19 cellular contexts compared by ENCODE assay signal in the genomic region with DNA sequence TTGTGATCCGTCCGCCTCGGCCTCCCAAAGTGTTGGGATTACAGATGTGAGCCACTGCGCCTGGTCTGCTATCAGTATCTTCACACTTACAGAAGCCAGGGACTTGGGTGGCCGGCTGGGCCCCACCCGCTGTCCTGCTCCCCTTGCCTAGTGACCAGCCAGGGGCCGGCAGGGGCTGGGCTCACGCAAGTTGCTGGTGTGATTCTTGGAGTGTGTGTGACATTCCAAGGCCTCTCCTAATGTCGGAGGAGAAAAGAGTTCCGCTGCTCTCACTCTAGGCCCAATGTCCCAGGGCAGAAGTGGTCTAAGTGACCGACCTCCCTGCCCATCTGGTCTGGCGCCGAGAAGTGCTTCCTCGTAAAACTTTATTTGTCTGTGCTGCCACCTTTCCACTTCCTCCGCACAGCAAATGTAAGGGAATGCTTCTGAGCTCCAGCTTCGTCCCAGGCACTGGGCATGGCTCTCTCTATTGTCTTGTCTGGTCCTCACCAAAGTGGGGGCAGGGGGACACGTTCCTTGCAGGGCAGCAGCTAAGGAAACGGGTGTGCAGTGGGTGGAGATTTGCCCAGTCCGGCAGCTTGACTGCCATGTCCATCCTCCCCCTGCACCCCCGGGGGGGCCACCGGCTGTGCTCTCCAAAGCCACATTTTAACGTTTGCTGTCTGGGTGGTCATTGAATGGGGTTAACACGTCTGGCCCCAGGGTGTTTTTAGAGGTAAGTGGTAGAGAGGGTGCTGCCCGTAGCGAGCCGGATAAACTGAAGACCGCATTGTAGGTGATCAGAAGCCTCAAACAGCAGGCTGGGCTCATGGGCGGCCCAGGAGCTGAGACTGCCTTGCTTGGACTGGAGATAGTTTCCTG. TPM values are rescaled to one million over a fixed set of nuclear protein-coding genes. Genes with fewer than 3 reads are reported as not detected.
DNase-seq lines count a peak whose midpoint lies in the region; ATAC-seq and TF ChIP-seq lines count a peak whose summit lies in the region.
"Had no signal": no experiment of that assay in that cellular context is flagged by ENCODE, and none has a peak within 500 bp of the region (broad histone marks: within the 10 kb centered on the region; RNA-seq: fewer than 3 reads in every experiment).

No MANE protein-coding gene starts in this region.

- no peaks in the 10 kb centered on the region for H3K9me3 Mint-ChIP-seq in nephron
- H3K9me3 Mint-ChIP-seq: naive thymus-derived CD8-positive, alpha-beta T cell; T-helper 2 cell treated with Interferon-gamma antibody and Interleukin-4, amounts not matched to agents 5 μg/mL and 100 μg/mL, for 36 hours had no signal

- H3K9me3 ChIP-seq in BLaER1 treated with 17β-estradiol and CSF1 and Interleukin-3, amounts not matched to agents 10 nM and 100 nM (replicated peaks in 1 of 11) = no peaks in the 10 kb centered on the region
- no peaks in the 10 kb centered on the region for H3K9me3 ChIP-seq in Panc1 (ENCODE audit: control insufficient read depth, insufficient read depth, low read depth, low read length)
- H3K9me3 ChIP-seq in hepatocyte (ENCODE audit: low read depth) = no peaks in the 10 kb centered on the region
- H3K9me3 ChIP-seq: esophagus squamous epithelium had no signal

- H2AFZ ChIP-seq in hepatocyte = no peak overlapping the region

- H3K36me3 Mint-ChIP-seq in nephron (ENCODE audit: low read depth) = no peaks in the 10 kb centered on the region
- H3K36me3 Mint-ChIP-seq: naive thymus-derived CD8-positive, alpha-beta T cell had no signal

- POLR2A ChIA-PET in Panc1 (lab: Charles Lee) = no interaction called here

- H3K36me3 ChIP-seq in BLaER1 treated with 17β-estradiol and CSF1 and Interleukin-3, amounts not matched to agents 10 nM and 100 nM = no peaks in the 10 kb centered on the region
- no peaks in the 10 kb centered on the region for H3K36me3 ChIP-seq in Panc1 (ENCODE audit: control insufficient read depth, insufficient read depth, low read length)
- no peaks in the 10 kb centered on the region for H3K36me3 ChIP-seq in hepatocyte (replicated peaks; ENCODE audit: insufficient read depth, low read depth)
- H3K36me3 ChIP-seq: esophagus squamous epithelium had no signal

- CTCF ChIA-PET in Panc1 (lab: Charles Lee) = no interaction called here

- intact Hi-C loops in Panc1 (cut with micrococcal nuclease; ENCODE audit: unreplicated experiment) = no loop called here

- peaks cover 80 to 95% (median 90%) of the 10 kb centered on the region in 11 experiments for H4K20me1 ChIP-seq in BLaER1 treated with 17β-estradiol and CSF1 and Interleukin-3, amounts not matched to agents 10 nM and 100 nM
- H4K20me1 ChIP-seq in hepatocyte (ENCODE audit: insufficient read depth, poor library complexity, severe bottlenecking) = peaks cover 72% of the 10 kb centered on the region

- no peak overlapping the region; a peak in 1 of 20 replicates for H3K4me3 ChIP-seq in BLaER1 treated with 17β-estradiol and CSF1 and Interleukin-3, amounts not matched to agents 10 nM and 100 nM
- no peak overlapping the region for H3K4me3 ChIP-seq in Panc1 (ENCODE audit: low read depth in 2 of 2, low read length in 2 of 2)
- no peak overlapping the region for H3K4me3 ChIP-seq in hepatocyte
- H3K4me3 ChIP-seq: esophagus squamous epithelium had no signal

- H3K27me3 Mint-ChIP-seq in nephron (ENCODE audit: low read depth) = peaks cover 10% of the 10 kb centered on the region
- H3K27me3 Mint-ChIP-seq: naive thymus-derived CD8-positive, alpha-beta T cell had no signal

- TF ChIP-seq CTCF in Panc1 (IDR thresholded peaks at IDR 0.05) = no peak
- TF ChIP-seq CTCF in hepatocyte (IDR thresholded peaks at IDR 0.05; ENCODE audit: poor library complexity) = no peak
- TF ChIP-seq CTCF in nephron (IDR thresholded peaks at IDR 0.05; ENCODE audit: unreplicated experiment in 3 of 3) = no peak

- BruUV-seq in Panc1 (replicated peaks; lab: Mats Ljungman, UMichigan) = no TSS peak

- H3K27me3 ChIP-seq in BLaER1 treated with 17β-estradiol and CSF1 and Interleukin-3, amounts not matched to agents 10 nM and 100 nM = peaks cover 0 to 46% (median 0%) of the 10 kb centered on the region in 11 experiments; a peak in 6 of 22 replicates
- H3K27me3 ChIP-seq in Panc1 (ENCODE audit: control insufficient read depth, insufficient read depth, low read length) (no peaks in the 10 kb centered on the region), hepatocyte (no peaks in the 10 kb centered on the region)
- H3K27me3 ChIP-seq: esophagus squamous epithelium had no signal

- peak overlapping the region in 3 of 11 experiments; percentile 58 to 60 (median 60); a peak in 5 of 22 replicates for H3K9ac ChIP-seq in BLaER1 treated with 17β-estradiol and CSF1 and Interleukin-3, amounts not matched to agents 10 nM and 100 nM

- peak overlapping the region; percentile 53 to 65 (median 54) for H3K27ac Mint-ChIP-seq in nephron
- H3K27ac Mint-ChIP-seq: T-helper 2 cell treated with Interferon-gamma antibody and Interleukin-4, amounts not matched to agents 5 μg/mL and 100 μg/mL, for 36 hours had no signal

- in situ Hi-C loops in Panc1 (cut with HindIII; ENCODE audit: low pct_unique_long_range_greater_than_20kb, low sequenced_read_pairs) = no loop called here

- ATAC-seq in Panc1 (no peak), GM18867 (IDR thresholded peaks at IDR 0.05; ENCODE audit: unreplicated experiment) (no peak)
- ATAC-seq: naive thymus-derived CD8-positive, alpha-beta T cell had no signal

- peaks cover 82% of the 10 kb centered on the region for H3K79me2 ChIP-seq in hepatocyte

- peaks cover 84% of the 10 kb centered on the region for H3K4me1 Mint-ChIP-seq in nephron

- H3K9me2 ChIP-seq in hepatocyte (replicated peaks; ENCODE audit: insufficient read depth) = no peaks in the 10 kb centered on the region

- peak overlapping the region; percentile 29 to 32 (median 30) for H3K4me3 Mint-ChIP-seq in nephron
- H3K4me3 Mint-ChIP-seq: T-helper 2 cell treated with Interferon-gamma antibody and Interleukin-4, amounts not matched to agents 5 μg/mL and 100 μg/mL, for 36 hours had no signal

- 56% methylated on average over 28 of the region's 28 CpGs for WGBS in hepatocyte (ENCODE audit: low lambda C conversion rate, missing lambda C conversion rate)

- peaks cover 50 to 96% (median 95%) of the 10 kb centered on the region in 10 experiments for H3K4me1 ChIP-seq in BLaER1 treated with 17β-estradiol and CSF1 and Interleukin-3, amounts not matched to agents 10 nM and 100 nM
- H3K4me1 ChIP-seq in Panc1 (ENCODE audit: control insufficient read depth, insufficient read depth, low read length) (peaks cover 87% of the 10 kb centered on the region), hepatocyte (ENCODE audit: insufficient read depth) (peaks cover 65% of the 10 kb centered on the region)

- DNase-seq in Panc1 (ENCODE audit: low read depth, low spot score) (no peak), hepatocyte (ENCODE audit: low spot score) (no peak), DMS114 treated with DMSO at 0.1 percent for 48 hours (lab: John Stamatoyannopoulos, UW; ENCODE audit: unreplicated experiment) (no peak), DMS 273 (lab: John Stamatoyannopoulos, UW; ENCODE audit: unreplicated experiment) (no peak), HuH-7 (ENCODE audit: low spot score) (no peak)
- DNase-seq: activated CD4-positive, CD25-positive, alpha-beta regulatory T cell; EL; esophagus squamous epithelium; GOT3; naive thymus-derived CD8-positive, alpha-beta T cell; NCI-H1092 treated with DMSO at 0.1 percent for 48 hours; NCI-H526 treated with DMSO at 0.1 percent for 48 hours; OCI-M1; stimulated activated naive CD4-positive, alpha-beta T cell; trophoblast cell had no signal

- H3K4me2 ChIP-seq in BLaER1 treated with 17β-estradiol and CSF1 and Interleukin-3, amounts not matched to agents 10 nM and 100 nM = peak overlapping the region; percentile 2 to 99 (median 97); a peak in 19 of 22 replicates
- peak overlapping the region; percentile 10 for H3K4me2 ChIP-seq in hepatocyte

- 0 out of 22 replicates have a peak overlapping the region, but pooled peaks of 1 of the 11 experiments have one; percentile 58 for H3K27ac ChIP-seq in BLaER1 treated with 17β-estradiol and CSF1 and Interleukin-3, amounts not matched to agents 10 nM and 100 nM
- H3K27ac ChIP-seq in Panc1 (ENCODE audit: low read length) (peak overlapping the region; percentile 83), hepatocyte (no peak overlapping the region)
- H3K27ac ChIP-seq: esophagus squamous epithelium had no signal

RNA-seq across cellular contexts. Expression of gene GSE1, which starts 7.8 kb away (rescaled TPM):
- total RNA-seq in Panc1 (2021; ENCODE audit: unreplicated experiment) (97.5 TPM), hepatocyte (32.8 and 43.5 TPM in 2 replicates)
- polyA plus RNA-seq in Panc1 (2012; ENCODE audit: insufficient read length) = 79.9 TPM
- 27.9 and 33.1 TPM in 2 replicates for polyA plus RNA-seq in hepatocyte
